1 cellular context compared by ENCODE assay signal in genomic region chr1:26787706-26788514, GRCh38.
TF ChIP-seq lines count a peak whose summit lies in the region.

Gene PIGV, plus strand, starts transcription at chr1:26787950. Its CDS starts 2,866 bp downstream, at chr1:26790816.

TF ChIP-seq in HepG2, 621 proteins besides CTCF, POLR2A, EP300 and RAD21 (continued from another document and continues in another):
- TF ChIP-seq, protein P1, sequence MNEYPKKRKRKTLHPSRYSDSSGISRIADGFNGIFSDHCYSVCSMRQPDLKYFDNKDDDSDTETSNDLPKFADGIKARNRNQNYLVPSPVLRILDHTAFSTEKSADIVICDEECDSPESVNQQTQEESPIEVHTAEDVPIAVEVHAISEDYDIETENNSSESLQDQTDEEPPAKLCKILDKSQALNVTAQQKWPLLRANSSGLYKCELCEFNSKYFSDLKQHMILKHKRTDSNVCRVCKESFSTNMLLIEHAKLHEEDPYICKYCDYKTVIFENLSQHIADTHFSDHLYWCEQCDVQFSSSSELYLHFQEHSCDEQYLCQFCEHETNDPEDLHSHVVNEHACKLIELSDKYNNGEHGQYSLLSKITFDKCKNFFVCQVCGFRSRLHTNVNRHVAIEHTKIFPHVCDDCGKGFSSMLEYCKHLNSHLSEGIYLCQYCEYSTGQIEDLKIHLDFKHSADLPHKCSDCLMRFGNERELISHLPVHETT (CRISPR knock-in tag; conservative IDR thresholded peaks at IDR 0.05), result no peak
- TF ChIP-seq, protein P2, sequence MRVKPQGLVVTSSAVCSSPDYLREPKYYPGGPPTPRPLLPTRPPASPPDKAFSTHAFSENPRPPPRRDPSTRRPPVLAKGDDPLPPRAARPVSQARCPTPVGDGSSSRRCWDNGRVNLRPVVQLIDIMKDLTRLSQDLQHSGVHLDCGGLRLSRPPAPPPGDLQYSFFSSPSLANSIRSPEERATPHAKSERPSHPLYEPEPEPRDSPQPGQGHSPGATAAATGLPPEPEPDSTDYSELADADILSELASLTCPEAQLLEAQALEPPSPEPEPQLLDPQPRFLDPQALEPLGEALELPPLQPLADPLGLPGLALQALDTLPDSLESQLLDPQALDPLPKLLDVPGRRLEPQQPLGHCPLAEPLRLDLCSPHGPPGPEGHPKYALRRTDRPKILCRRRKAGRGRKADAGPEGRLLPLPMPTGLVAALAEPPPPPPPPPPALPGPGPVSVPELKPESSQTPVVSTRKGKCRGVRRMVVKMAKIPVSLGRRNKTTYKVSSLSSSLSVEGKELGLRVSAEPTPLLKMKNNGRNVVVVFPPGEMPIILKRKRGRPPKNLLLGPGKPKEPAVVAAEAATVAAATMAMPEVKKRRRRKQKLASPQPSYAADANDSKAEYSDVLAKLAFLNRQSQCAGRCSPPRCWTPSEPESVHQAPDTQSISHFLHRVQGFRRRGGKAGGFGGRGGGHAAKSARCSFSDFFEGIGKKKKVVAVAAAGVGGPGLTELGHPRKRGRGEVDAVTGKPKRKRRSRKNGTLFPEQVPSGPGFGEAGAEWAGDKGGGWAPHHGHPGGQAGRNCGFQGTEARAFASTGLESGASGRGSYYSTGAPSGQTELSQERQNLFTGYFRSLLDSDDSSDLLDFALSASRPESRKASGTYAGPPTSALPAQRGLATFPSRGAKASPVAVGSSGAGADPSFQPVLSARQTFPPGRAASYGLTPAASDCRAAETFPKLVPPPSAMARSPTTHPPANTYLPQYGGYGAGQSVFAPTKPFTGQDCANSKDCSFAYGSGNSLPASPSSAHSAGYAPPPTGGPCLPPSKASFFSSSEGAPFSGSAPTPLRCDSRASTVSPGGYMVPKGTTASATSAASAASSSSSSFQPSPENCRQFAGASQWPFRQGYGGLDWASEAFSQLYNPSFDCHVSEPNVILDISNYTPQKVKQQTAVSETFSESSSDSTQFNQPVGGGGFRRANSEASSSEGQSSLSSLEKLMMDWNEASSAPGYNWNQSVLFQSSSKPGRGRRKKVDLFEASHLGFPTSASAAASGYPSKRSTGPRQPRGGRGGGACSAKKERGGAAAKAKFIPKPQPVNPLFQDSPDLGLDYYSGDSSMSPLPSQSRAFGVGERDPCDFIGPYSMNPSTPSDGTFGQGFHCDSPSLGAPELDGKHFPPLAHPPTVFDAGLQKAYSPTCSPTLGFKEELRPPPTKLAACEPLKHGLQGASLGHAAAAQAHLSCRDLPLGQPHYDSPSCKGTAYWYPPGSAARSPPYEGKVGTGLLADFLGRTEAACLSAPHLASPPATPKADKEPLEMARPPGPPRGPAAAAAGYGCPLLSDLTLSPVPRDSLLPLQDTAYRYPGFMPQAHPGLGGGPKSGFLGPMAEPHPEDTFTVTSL (CRISPR knock-in tag; IDR thresholded peaks at IDR 0.05; ENCODE audit: borderline replicate concordance), result no peak
- TF ChIP-seq ZFP36L2 (CRISPR knock-in tag; IDR thresholded peaks at IDR 0.05) (no peak), ZNF772 (CRISPR knock-in tag; IDR thresholded peaks at IDR 0.05) (peak; percentile 16; the same call in 1 of the 2 replicates), ZKSCAN5 (CRISPR knock-in tag; IDR thresholded peaks at IDR 0.05) (no peak), ZNF775 (CRISPR knock-in tag; IDR thresholded peaks at IDR 0.05; ENCODE audit: borderline replicate concordance) (no peak), NR1H2 (CRISPR knock-in tag; IDR thresholded peaks at IDR 0.05; ENCODE audit: borderline replicate concordance, low read depth) (no peak), STAG1 (CRISPR knock-in tag; IDR thresholded peaks at IDR 0.05) (no peak), ZMYM4 (CRISPR knock-in tag; IDR thresholded peaks at IDR 0.05) (no peak; the same call in 1 of the 2 replicates), HNRNPH1 (optimal IDR thresholded peaks at IDR 0.05; ENCODE audit: low read depth, low read length) (no peak), YEATS4 (CRISPR knock-in tag; IDR thresholded peaks at IDR 0.05; ENCODE audit: borderline replicate concordance) (peak; percentile 63; the same call in 1 of the 2 replicates), ZNF746 (CRISPR knock-in tag; IDR thresholded peaks at IDR 0.05) (no peak), CSRNP1 (CRISPR knock-in tag; IDR thresholded peaks at IDR 0.05) (peak; percentile 34; the same call in 1 of the 2 replicates), ZNF709 (CRISPR knock-in tag; IDR thresholded peaks at IDR 0.05) (no peak; the same call in 1 of the 2 replicates), RNF2 (conservative IDR thresholded peaks at IDR 0.05; ENCODE audit: low read depth) (no peak), PRPF4 (IDR thresholded peaks at IDR 0.05; ENCODE audit: low read depth, low read length, poor library complexity, severe bottlenecking) (no peak), ZNF546 (CRISPR knock-in tag; conservative IDR thresholded peaks at IDR 0.05) (peak; percentile 48; the same call in 1 of the 2 replicates), RXRA (CRISPR knock-in tag; IDR thresholded peaks at IDR 0.05) (peak; percentile 32; the same call in 1 of the 2 replicates), MTA1 (CRISPR knock-in tag; IDR thresholded peaks at IDR 0.05; ENCODE audit: borderline replicate concordance) (no peak), ZNF687 (CRISPR knock-in tag; IDR thresholded peaks at IDR 0.05) (peak; percentile 90), SMAD3 (CRISPR knock-in tag; IDR thresholded peaks at IDR 0.05) (no peak), SUZ12 (IDR thresholded peaks at IDR 0.05; ENCODE audit: low read depth, low read length) (no peak), ZNF646 (CRISPR knock-in tag; IDR thresholded peaks at IDR 0.05) (no peak), KAT8 (CRISPR knock-in tag; IDR thresholded peaks at IDR 0.05) (peak; percentile 47)
- TF ChIP-seq, protein P3, sequence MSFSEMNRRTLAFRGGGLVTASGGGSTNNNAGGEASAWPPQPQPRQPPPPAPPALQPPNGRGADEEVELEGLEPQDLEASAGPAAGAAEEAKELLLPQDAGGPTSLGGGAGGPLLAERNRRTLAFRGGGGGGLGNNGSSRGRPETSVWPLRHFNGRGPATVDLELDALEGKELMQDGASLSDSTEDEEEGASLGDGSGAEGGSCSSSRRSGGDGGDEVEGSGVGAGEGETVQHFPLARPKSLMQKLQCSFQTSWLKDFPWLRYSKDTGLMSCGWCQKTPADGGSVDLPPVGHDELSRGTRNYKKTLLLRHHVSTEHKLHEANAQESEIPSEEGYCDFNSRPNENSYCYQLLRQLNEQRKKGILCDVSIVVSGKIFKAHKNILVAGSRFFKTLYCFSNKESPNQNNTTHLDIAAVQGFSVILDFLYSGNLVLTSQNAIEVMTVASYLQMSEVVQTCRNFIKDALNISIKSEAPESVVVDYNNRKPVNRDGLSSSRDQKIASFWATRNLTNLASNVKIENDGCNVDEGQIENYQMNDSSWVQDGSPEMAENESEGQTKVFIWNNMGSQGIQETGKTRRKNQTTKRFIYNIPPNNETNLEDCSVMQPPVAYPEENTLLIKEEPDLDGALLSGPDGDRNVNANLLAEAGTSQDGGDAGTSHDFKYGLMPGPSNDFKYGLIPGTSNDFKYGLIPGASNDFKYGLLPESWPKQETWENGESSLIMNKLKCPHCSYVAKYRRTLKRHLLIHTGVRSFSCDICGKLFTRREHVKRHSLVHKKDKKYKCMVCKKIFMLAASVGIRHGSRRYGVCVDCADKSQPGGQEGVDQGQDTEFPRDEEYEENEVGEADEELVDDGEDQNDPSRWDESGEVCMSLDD (CRISPR knock-in tag; IDR thresholded peaks at IDR 0.05; ENCODE audit: borderline replicate concordance), result no peak
